10 cellular contexts compared by ENCODE assay signal in genomic region chr3:188284455-188285212, GRCh38.
DNase-seq lines count a peak whose midpoint lies in the region; ATAC-seq and TF ChIP-seq lines count a peak whose summit lies in the region.
"Had no signal": no experiment of that assay in that cellular context is flagged by ENCODE, and none has a peak within 500 bp of the region (broad histone marks: within the 10 kb centered on the region; RNA-seq: fewer than 3 reads in every experiment).

No MANE protein-coding gene starts in this region.

- CTCF ChIA-PET in IMR-90 (lab: Yijun Ruan, JAX) = interaction anchor here (1.2 to 1.4 kb wide), 2 partner anchors 10 to 544 kb away, joined by 4 read pairs; no protein-coding TSS in a partner anchor
- CTCF ChIA-PET in activated CD8-positive, alpha-beta T cell treated with anti-CD3 and anti-CD28 coated beads, Interleukin-2, amount 10 ng/mL, durations not matched to agents 7 days and 5 days (lab: Charles Lee) = interaction anchor here (0.5 to 4.4 kb wide), 12 partner anchors 10 to 670 kb away, joined by 3 to 36 read pairs (median 3); partner anchors contain the start of gene BCL6

- peak; percentile 61 for DNase-seq in IMR-90
- DNase-seq in activated CD8-positive, alpha-beta T cell treated with anti-CD3 and anti-CD28 coated beads, Interleukin-2, amount 10 ng/mL, durations not matched to agents 7 days and 5 days = no peak
- peak; percentile 25 to 61 (median 31) for DNase-seq in stimulated activated CD4-positive, alpha-beta T cell treated with anti-CD3 and anti-CD28 coated beads, TNF-alpha, amount 100 ng/mL, for 24 hours (ENCODE audit: low read depth in 3 of 3)
- DNase-seq in iPS-NIHi11 (ENCODE audit: low spot score) = no peak
- no peak for DNase-seq in cerebellar cortex (ENCODE audit: low spot score)
- no peak for DNase-seq in NK-92 treated with Interleukin-12 subunit alpha and Interleukin-12 subunit beta, amount 100 ng/mL, for 24 hours (lab: John Stamatoyannopoulos, UW)
- DNase-seq: mucosa of descending colon, Right ventricle myocardium superior had no signal

- no peak for TF ChIP-seq POLR2A in IMR-90 (IDR thresholded peaks at IDR 0.05; ENCODE audit: low read depth, low read length)
- no peak for TF ChIP-seq POLR2A in gastroesophageal sphincter (IDR thresholded peaks at IDR 0.05)

- H3K9me1 ChIP-seq in IMR-90 (ENCODE audit: insufficient read depth, low read length) = peaks cover 45% of the 10 kb centered on the region

- intact Hi-C loops in IMR-90 (cut with micrococcal nuclease) = no loop called here

- H3K9me3 Mint-ChIP-seq in activated CD8-positive, alpha-beta T cell treated with anti-CD3 and anti-CD28 coated beads, Interleukin-2, amount 10 ng/mL, durations not matched to agents 7 days and 5 days (ENCODE audit: insufficient read depth) = no peaks in the 10 kb centered on the region

- no peak overlapping the region for H2AFZ ChIP-seq in IMR-90 (replicated peaks; ENCODE audit: low read length, poor library complexity)

- WGBS in IMR-90 (ENCODE audit: extremely low coverage in 2 of 2, insufficient read length in 1 of 2), 2 experiments = 90% methylated on average over 2 of the region's 9 CpGs; no CpG with 5 or more reads in 1 of the 2 experiments
- 51 to 61% methylated on average over 6 to 9 of the region's 9 CpGs for WGBS in gastroesophageal sphincter (ENCODE audit: low coverage in 1 of 2), 2 donors

- H4K91ac ChIP-seq in IMR-90 (ENCODE audit: insufficient read depth, low read depth, low read length) = peak overlapping the region; percentile 64

- peak overlapping the region; percentile 19 for H3K27ac ChIP-seq in IMR-90 (ENCODE audit: insufficient read depth, low read length)
- H3K27ac ChIP-seq in gastroesophageal sphincter = peak overlapping the region; percentile 79 to 96 (median 87)

- H4K20me1 ChIP-seq in IMR-90 (ENCODE audit: insufficient read depth, low read length) = peaks cover 51% of the 10 kb centered on the region

- H3K4ac ChIP-seq in IMR-90 (ENCODE audit: low read depth, low read length) = peak overlapping the region; percentile 86

- H3K4me2 ChIP-seq in IMR-90 (ENCODE audit: low read depth, low read length) = peak overlapping the region; percentile 38

- H3K27ac Mint-ChIP-seq in activated CD8-positive, alpha-beta T cell treated with anti-CD3 and anti-CD28 coated beads, Interleukin-2, amount 10 ng/mL, durations not matched to agents 7 days and 5 days = no peak overlapping the region

- H3K56ac ChIP-seq in IMR-90 (ENCODE audit: extremely low read depth, insufficient read depth, low read length) = no peak overlapping the region

- peak overlapping the region; percentile 6 to 84; a peak in 2 of 4 replicates for H4K8ac ChIP-seq in IMR-90 (ENCODE audit: low read depth in 2 of 2, low read length in 2 of 2)

- H3K4me3 Mint-ChIP-seq in activated CD8-positive, alpha-beta T cell treated with anti-CD3 and anti-CD28 coated beads, Interleukin-2, amount 10 ng/mL, durations not matched to agents 7 days and 5 days = no peak overlapping the region

- H3K4me1 ChIP-seq in IMR-90 (ENCODE audit: control insufficient read depth, insufficient read depth, low read length) (peaks cover 29% of the 10 kb centered on the region), gastroesophageal sphincter (peaks cover 33 to 97% (median 41%) of the 10 kb centered on the region in 3 donors)

- no peak overlapping the region for H3K4me3 ChIP-seq in IMR-90 (ENCODE audit: insufficient read depth, low read depth, low read length)
- no peak overlapping the region for H3K4me3 ChIP-seq in gastroesophageal sphincter
- H3K4me3 ChIP-seq: mucosa of descending colon had no signal

- peaks cover 41 to 79% of the 10 kb centered on the region in 2 experiments for H3K79me1 ChIP-seq in IMR-90 (ENCODE audit: low read depth in 1 of 2, low read length in 2 of 2)

- POLR2A ChIA-PET in IMR-90 (lab: Charles Lee; ENCODE audit: unreplicated experiment) = no interaction called here
- POLR2A ChIA-PET in activated CD8-positive, alpha-beta T cell treated with anti-CD3 and anti-CD28 coated beads, Interleukin-2, amount 10 ng/mL, durations not matched to agents 7 days and 5 days (lab: Charles Lee) = interaction anchor here (1.4 kb wide), 1 partner anchor 10 kb away, joined by 4 read pairs; no protein-coding TSS in a partner anchor

- no TSS peak for BruUV-seq in IMR-90 (replicated peaks; lab: Mats Ljungman, UMichigan)

- H3K27me3 ChIP-seq in IMR-90 (ENCODE audit: control insufficient read depth, insufficient read depth, low read length) (no peaks in the 10 kb centered on the region), gastroesophageal sphincter (no peaks in the 10 kb centered on the region)

- no peak; the same call in 1 of the 2 replicates for TF ChIP-seq RAD21 in IMR-90 (IDR thresholded peaks at IDR 0.05; ENCODE audit: low read length)

- peak overlapping the region; percentile 59 for H4K5ac ChIP-seq in IMR-90 (ENCODE audit: low read depth, low read length)

- peak overlapping the region; percentile 69 for H3K18ac ChIP-seq in IMR-90 (ENCODE audit: low read depth, low read length)

- H2AK9ac ChIP-seq in IMR-90 (replicated peaks; ENCODE audit: low read depth, low read length, poor library complexity) = peak overlapping the region; percentile 31

- no peaks in the 10 kb centered on the region for H3K27me3 Mint-ChIP-seq in activated CD8-positive, alpha-beta T cell treated with anti-CD3 and anti-CD28 coated beads, Interleukin-2, amount 10 ng/mL, durations not matched to agents 7 days and 5 days (ENCODE audit: low read depth)

- H3K4me1 Mint-ChIP-seq in activated CD8-positive, alpha-beta T cell treated with anti-CD3 and anti-CD28 coated beads, Interleukin-2, amount 10 ng/mL, durations not matched to agents 7 days and 5 days (ENCODE audit: low read depth) = peaks cover 27% of the 10 kb centered on the region

- H2BK20ac ChIP-seq in IMR-90 (ENCODE audit: low read depth, low read length) = peak overlapping the region; percentile 68; the same call in 1 of the 2 replicates

- TF ChIP-seq CTCF in IMR-90 (conservative IDR thresholded peaks at IDR 0.05; ENCODE audit: low read depth, low read length) (no peak), gastroesophageal sphincter (IDR thresholded peaks at IDR 0.05) (no peak)

- in situ Hi-C loops in IMR-90 (cut with MboI; ENCODE audit: low sequenced_read_pairs) = no loop called here

- H3K36me3 Mint-ChIP-seq in activated CD8-positive, alpha-beta T cell treated with anti-CD3 and anti-CD28 coated beads, Interleukin-2, amount 10 ng/mL, durations not matched to agents 7 days and 5 days (ENCODE audit: low read depth) = peaks cover 3% of the 10 kb centered on the region

- TF ChIP-seq EP300 in gastroesophageal sphincter (IDR thresholded peaks at IDR 0.05) = no peak

- ATAC-seq in IMR-90 (ENCODE audit: low read depth) (no peak), gastroesophageal sphincter (no peak), HG02588 (IDR thresholded peaks at IDR 0.05; ENCODE audit: unreplicated experiment) (no peak)
- ATAC-seq in activated CD8-positive, alpha-beta T cell treated with anti-CD3 and anti-CD28 coated beads, Interleukin-2, amount 10 ng/mL, durations not matched to agents 7 days and 5 days = peak; percentile 53
- ATAC-seq: mucosa of descending colon had no signal

- peak overlapping the region; percentile 53; the same call in 2 of the 3 replicates for H2BK15ac ChIP-seq in IMR-90 (ENCODE audit: low read depth, low read length)

- no peaks in the 10 kb centered on the region for H3K9me3 ChIP-seq in IMR-90 (ENCODE audit: control insufficient read depth, insufficient read depth, low read length)
- H3K9me3 ChIP-seq in gastroesophageal sphincter = no peaks in the 10 kb centered on the region
- H3K9me3 ChIP-seq: mucosa of descending colon had no signal

- H3K14ac ChIP-seq in IMR-90 (replicated peaks; ENCODE audit: low read depth, low read length) = peak overlapping the region; percentile 91

- H2BK5ac ChIP-seq in IMR-90 (ENCODE audit: low read depth, low read length, poor library complexity, severe bottlenecking) = peak overlapping the region; percentile 70

- H2AK5ac ChIP-seq in IMR-90 (ENCODE audit: low read depth, low read length) = peak overlapping the region; percentile 72

- H3K23ac ChIP-seq in IMR-90 (ENCODE audit: low read depth, low read length) = peak overlapping the region; percentile 90

- dilution Hi-C loops in IMR-90 (cut with HindIII; ENCODE audit: low sequenced_read_pairs, unreplicated experiment) = no loop called here

- H3K9ac ChIP-seq in IMR-90 (ENCODE audit: low read depth, low read length) = no peak overlapping the region

- peaks cover 5% of the 10 kb centered on the region; the same call in 1 of the 2 replicates for H3K36me3 ChIP-seq in IMR-90 (ENCODE audit: control insufficient read depth, insufficient read depth, low read length)
- H3K36me3 ChIP-seq in gastroesophageal sphincter = peaks cover 0 to 5% of the 10 kb centered on the region in 2 donors

- H2BK120ac ChIP-seq in IMR-90 (ENCODE audit: low read depth, low read length) = peak overlapping the region; percentile 87

TF ChIP-seq in IMR-90, 13 proteins besides CTCF, POLR2A, EP300 and RAD21:
- TF ChIP-seq CHD1 (IDR thresholded peaks at IDR 0.05; ENCODE audit: low read depth, low read length) (no peak), USF2 (IDR thresholded peaks at IDR 0.05; ENCODE audit: low read depth, low read length) (no peak), NFE2L2 (IDR thresholded peaks at IDR 0.05; ENCODE audit: low read depth, low read length) (no peak), MAZ (IDR thresholded peaks at IDR 0.05; ENCODE audit: borderline replicate concordance, low read depth, low read length) (no peak), CEBPB (IDR thresholded peaks at IDR 0.05; ENCODE audit: low read depth, low read length) (no peak), FOS (IDR thresholded peaks at IDR 0.05; ENCODE audit: low read depth, low read length) (no peak), MAFK (IDR thresholded peaks at IDR 0.05; ENCODE audit: low read depth, low read length) (no peak), RFX5 (IDR thresholded peaks at IDR 0.05; ENCODE audit: low read depth, low read length) (no peak)

Comparison
In these comparisons a context has a peak if more than half of its experiments do, and no peak if none do; other contexts are left out.
1. DNase-seq: peak in IMR-90 (single experiment) and stimulated activated CD4-positive, alpha-beta T cell treated with anti-CD3 and anti-CD28 coated beads, TNF-alpha, amount 100 ng/mL, for 24 hours (3 of 3); none in activated CD8-positive, alpha-beta T cell treated with anti-CD3 and anti-CD28 coated beads, Interleukin-2, amount 10 ng/mL, durations not matched to agents 7 days and 5 days (single experiment), iPS-NIHi11 (single experiment), cerebellar cortex (single experiment) and NK-92 treated with Interleukin-12 subunit alpha and Interleukin-12 subunit beta, amount 100 ng/mL, for 24 hours (single experiment).